In genomic region chrX:56623316-56623715, GRCh38 we compare ENCODE assay signal across 25 cellular contexts. TPM values are rescaled to one million over a fixed set of nuclear protein-coding genes. Genes with fewer than 3 reads are reported as not detected.
DNase-seq lines count a peak whose midpoint lies in the region; FAIRE-seq and TF ChIP-seq lines count a peak whose summit lies in the region.
"Had no signal": no experiment of that assay in that cellular context is flagged by ENCODE, and none has a peak within 500 bp of the region (broad histone marks: within the 10 kb centered on the region; RNA-seq: fewer than 3 reads in every experiment).

No MANE protein-coding gene starts in this region.

- FAIRE-seq in frontal cortex (lab: Jason Lieb, UNC): peak; percentile 77
- FAIRE-seq in kidney (lab: Jason Lieb, UNC): peak; percentile 52
- FAIRE-seq: GM12878, GM12892, GM18507 had no signal

- no peak overlapping the region for H3K4me3 Mint-ChIP-seq in chondrocyte (ENCODE audit: unreplicated experiment)
- H3K4me3 Mint-ChIP-seq: CD14-positive monocyte; CD4-positive, alpha-beta memory T cell; CD4-positive, CD25-positive, alpha-beta regulatory T cell; CD8-positive, alpha-beta memory T cell had no signal

- H3K9me3 ChIP-seq in HEK293 (ENCODE audit: control insufficient read depth, insufficient read depth, low read depth, low read length): no peaks in the 10 kb centered on the region
- no peaks in the 10 kb centered on the region for H3K9me3 ChIP-seq in kidney (ENCODE audit: control insufficient read depth in 1 of 2, low read length in 2 of 2)
- H3K9me3 ChIP-seq: A549, BE2C had no signal

- H3K4me1 ChIP-seq in HEK293 (ENCODE audit: control insufficient read depth, insufficient read depth, low read length) (no peaks in the 10 kb centered on the region), kidney (ENCODE audit: control insufficient read depth in 1 of 2, insufficient read depth in 1 of 2, low read depth in 1 of 2, low read length in 2 of 2) (no peaks in the 10 kb centered on the region)
- H3K4me1 ChIP-seq: A549, BE2C, BLaER1 had no signal

- H3K9ac ChIP-seq in kidney (ENCODE audit: low read length in 2 of 2): no peak overlapping the region
- H3K9ac ChIP-seq: BLaER1 had no signal

- H3K4me1 Mint-ChIP-seq in chondrocyte (ENCODE audit: low read depth): no peaks in the 10 kb centered on the region
- H3K4me1 Mint-ChIP-seq: CD14-positive monocyte; CD4-positive, alpha-beta memory T cell; CD8-positive, alpha-beta memory T cell had no signal

- H3K9me3 Mint-ChIP-seq in chondrocyte (ENCODE audit: low read depth): peaks cover 33% of the 10 kb centered on the region

- H3K27ac Mint-ChIP-seq in chondrocyte (ENCODE audit: unreplicated experiment): no peak overlapping the region
- H3K27ac Mint-ChIP-seq: CD14-positive monocyte; CD4-positive, alpha-beta memory T cell; CD4-positive, CD25-positive, alpha-beta regulatory T cell; CD8-positive, alpha-beta memory T cell had no signal

- H3K36me3 Mint-ChIP-seq in chondrocyte (ENCODE audit: low read depth): no peaks in the 10 kb centered on the region
- H3K36me3 Mint-ChIP-seq: CD14-positive monocyte; CD4-positive, CD25-positive, alpha-beta regulatory T cell had no signal

- no peak overlapping the region for H3K27ac ChIP-seq in HEK293 (ENCODE audit: extremely low read depth, low read depth, low read length)
- H3K27ac ChIP-seq in kidney (ENCODE audit: low read depth in 2 of 2, low read length in 2 of 2): no peak overlapping the region
- H3K27ac ChIP-seq: 22Rv1, A549, BLaER1 had no signal

- no peak overlapping the region for H3K4me3 ChIP-seq in HEK293 (ENCODE audit: low read depth, low read length)
- no peak overlapping the region for H3K4me3 ChIP-seq in kidney (ENCODE audit: low read length in 2 of 2)
- H3K4me3 ChIP-seq: A549, BLaER1, GM12878 had no signal

- no peaks in the 10 kb centered on the region for H3K36me3 ChIP-seq in HEK293 (ENCODE audit: control insufficient read depth in 2 of 2, insufficient read depth in 1 of 2, low read length in 2 of 2)
- no peaks in the 10 kb centered on the region for H3K36me3 ChIP-seq in kidney (ENCODE audit: control insufficient read depth in 1 of 2, insufficient read depth in 2 of 2, low read length in 2 of 2)
- H3K36me3 ChIP-seq: BE2C, BLaER1 had no signal

- no peak for DNase-seq in frontal cortex (ENCODE audit: low spot score in 2 of 2)
- no peak for DNase-seq in kidney
- DNase-seq in chondrocyte (ENCODE audit: low spot score): no peak
- no peak for DNase-seq in SIG-M5 treated with dmso at 0.1 percent for 504 hours (lab: John Stamatoyannopoulos, UW; ENCODE audit: unreplicated experiment)
- DNase-seq: BE2C; C1 segment of cervical spinal cord; CD4-positive, alpha-beta memory T cell; CD4-positive, CD25-positive, alpha-beta regulatory T cell; CD8-positive, alpha-beta memory T cell; COR-L47; DMS 273 treated with DMSO at 0.1 percent for 48 hours; DMS153; DMS53; DMS79; DND-41; EL; GDM1 had no signal

- H3K27me3 Mint-ChIP-seq in chondrocyte (ENCODE audit: low read depth): no peaks in the 10 kb centered on the region
- H3K27me3 Mint-ChIP-seq: CD4-positive, CD25-positive, alpha-beta regulatory T cell; CD8-positive, alpha-beta memory T cell had no signal

- TF ChIP-seq CTCF in HEK293 (tag by site-specific recombination; IDR thresholded peaks at IDR 0.05) (no peak), kidney (IDR thresholded peaks at IDR 0.05; ENCODE audit: borderline replicate concordance, extremely low read depth, insufficient read depth) (no peak), chondrocyte (IDR thresholded peaks at IDR 0.05) (no peak)

- POLR2A ChIA-PET in HEK293 (lab: Yijun Ruan, JAX): no interaction called here

- CTCF ChIA-PET in HEK293 (lab: Yijun Ruan, JAX): no interaction called here

- intact Hi-C loops in kidney (cut with DNase I): no loop called here

TF ChIP-seq in HEK293, 187 proteins besides CTCF, POLR2A, EP300 and RAD21 (continues in another document):
- TF ChIP-seq ZNF514 (tag by site-specific recombination; IDR thresholded peaks at IDR 0.05) (no peak), ZNF112 (tag by site-specific recombination; IDR thresholded peaks at IDR 0.05) (no peak), ZNF692 (tag by site-specific recombination; IDR thresholded peaks at IDR 0.05) (no peak), ZIC2 (tag by site-specific recombination; IDR thresholded peaks at IDR 0.05) (no peak), ZXDB (tag by site-specific recombination; IDR thresholded peaks at IDR 0.05) (peak; percentile 60), HOXC10 (CRISPR knock-in tag; IDR thresholded peaks at IDR 0.05) (no peak), ZNF311 (tag by site-specific recombination; IDR thresholded peaks at IDR 0.05; ENCODE audit: borderline replicate concordance) (no peak), MYNN (tag by site-specific recombination; IDR thresholded peaks at IDR 0.05; ENCODE audit: borderline replicate concordance) (0 out of 2 replicates have a peak, but pooled peaks have one; percentile 32), SCRT1 (tag by site-specific recombination; IDR thresholded peaks at IDR 0.05; ENCODE audit: borderline replicate concordance) (no peak), KLF16 (tag by site-specific recombination; IDR thresholded peaks at IDR 0.05) (no peak), ZFP37 (tag by site-specific recombination; IDR thresholded peaks at IDR 0.05) (no peak), ZNF26 (tag by site-specific recombination; IDR thresholded peaks at IDR 0.05) (no peak), SCRT2 (tag by site-specific recombination; IDR thresholded peaks at IDR 0.05) (no peak), ATF2 (tag by site-specific recombination; IDR thresholded peaks at IDR 0.05; ENCODE audit: low read depth) (0 out of 2 replicates have a peak, but pooled peaks have one; percentile 43), ZNF623 (tag by site-specific recombination; IDR thresholded peaks at IDR 0.05) (peak; percentile 61), INSM2 (tag by site-specific recombination; IDR thresholded peaks at IDR 0.05) (no peak), ZNF654 (tag by site-specific recombination; IDR thresholded peaks at IDR 0.05; ENCODE audit: low read depth) (0 out of 2 replicates have a peak, but pooled peaks have one; percentile 16)

RNA-seq across cellular contexts. Expression of gene UBQLN2, which starts 59.9 kb away (rescaled TPM):
- 19.6 TPM for total RNA-seq in frontal cortex
- 31.9 TPM for total RNA-seq in kidney
- 16.4 TPM for polyA plus RNA-seq in kidney (ENCODE audit: insufficient read depth, low read depth, low replicate concordance)
- 35.0 to 39.2 TPM (median 35.9 TPM) in 3 replicates for total RNA-seq in chondrocyte
